In genomic region chr14:87916886-87917275, GRCh38 we compare ENCODE assay signal across 34 cellular contexts.
"Had no signal": no experiment of that assay in that cellular context is flagged by ENCODE, and none has a peak within 500 bp of the region (broad histone marks: within the 10 kb centered on the region; RNA-seq: fewer than 3 reads in every experiment).

No MANE protein-coding gene starts in this region.

- DNase-seq: activated B cell treated with CpG ODN at 0.5 μM for 24 hours; activated CD4-positive, alpha-beta memory T cell treated with anti-CD3 and anti-CD28 coated beads for 36 hours; activated CD4-positive, alpha-beta T cell treated with anti-CD3 and anti-CD28 coated beads for 4 hours; activated CD4-positive, alpha-beta T cell treated with anti-CD3 and anti-CD28 coated beads, Interleukin-2, amount 10 ng/mL, durations not matched to agents 24 days and 14 days; activated CD4-positive, alpha-beta T cell treated with anti-CD3 and anti-CD28 coated beads, Interleukin-2, amount 50 U/mL, for 1 hour; activated CD4-positive, alpha-beta T cell treated with anti-CD3 and anti-CD28 coated beads, Interleukin-2, amount 50 U/mL, for 4 hours; activated CD4-positive, CD25-positive, alpha-beta regulatory T cell treated with anti-CD3 and anti-CD28 coated beads, Interleukin-2, amount 50 U/mL, for 72 hours; activated CD8-positive, alpha-beta memory T cell treated with anti-CD3 and anti-CD28 coated beads, Interleukin-2, amount 50 U/mL, for 4 hours; activated CD8-positive, alpha-beta T cell treated with anti-CD3 and anti-CD28 coated beads for 36 hours; activated effector memory CD4-positive, alpha-beta T cell treated with anti-CD3 and anti-CD28 coated beads, Interleukin-2, amount 50 U/mL, for 16 hours; activated gamma-delta T cell treated with Interleukin-2 at 50 U/mL for 16 hours; activated naive CD4-positive, alpha-beta T cell; activated naive CD4-positive, alpha-beta T cell treated with anti-CD3 and anti-CD28 coated beads for 36 hours; activated naive CD8-positive, alpha-beta T cell treated with anti-CD3 and anti-CD28 coated beads, Interleukin-2, amount 10 ng/mL, durations not matched to agents 7 days and 5 days; activated T-cell treated with anti-CD3 and anti-CD28 coated beads for 4 hours; activated T-cell treated with anti-CD3 and anti-CD28 coated beads, Interleukin-2, amount 50 U/mL, for 1 hour; activated T-cell treated with anti-CD3 and anti-CD28 coated beads, Interleukin-2, amount 50 U/mL, for 4 hours; activated T-cell treated with anti-CD3 and anti-CD28 coated beads, Interleukin-2, amount 50 U/mL, for 72 hours; adrenal gland; amniotic stem cell; body of pancreas; brain microvascular endothelial cell; central memory CD4-positive, alpha-beta T cell; T-helper 1 cell; T-helper 2 cell; T-helper 9 cell had no signal

- H3K27ac ChIP-seq: adrenal gland, body of pancreas, brain microvascular endothelial cell, breast epithelium, VCaP had no signal

- H3K9me3 ChIP-seq: adrenal gland had no signal

- H3K4me1 Mint-ChIP-seq: activated B cell treated with CpG ODN at 0.5 μM for 24 hours; activated CD4-positive, alpha-beta T cell treated with anti-CD3 and anti-CD28 coated beads, Interleukin-2, amount 10 ng/mL, durations not matched to agents 24 days and 14 days; activated naive CD4-positive, alpha-beta T cell treated with anti-CD3 and anti-CD28 coated beads, Interleukin-2, amount 50 U/mL, for 24 hours; activated naive CD8-positive, alpha-beta T cell treated with anti-CD3 and anti-CD28 coated beads, Interleukin-2, amount 10 ng/mL, durations not matched to agents 7 days and 5 days; activated T-helper 17 cell treated with anti-CD3 and anti-CD28 coated beads, Interleukin-2, amount 50 U/mL, for 72 hours had no signal

- H3K4me1 ChIP-seq: adrenal gland, body of pancreas, breast epithelium had no signal

- H3K36me3 Mint-ChIP-seq: activated naive CD8-positive, alpha-beta T cell treated with anti-CD3 and anti-CD28 coated beads, Interleukin-2, amount 10 ng/mL, durations not matched to agents 7 days and 5 days had no signal

- H3K27ac Mint-ChIP-seq: activated B cell treated with CpG ODN at 0.5 μM for 24 hours; activated CD4-positive, alpha-beta memory T cell treated with anti-CD3 and anti-CD28 coated beads for 36 hours; activated CD4-positive, alpha-beta T cell treated with anti-CD3 and anti-CD28 coated beads, Interleukin-2, amount 10 ng/mL, durations not matched to agents 24 days and 14 days; activated CD8-positive, alpha-beta T cell treated with anti-CD3 and anti-CD28 coated beads for 36 hours; activated naive CD4-positive, alpha-beta T cell treated with anti-CD3 and anti-CD28 coated beads for 36 hours; activated naive CD4-positive, alpha-beta T cell treated with anti-CD3 and anti-CD28 coated beads, Interleukin-2, amount 50 U/mL, for 24 hours; activated naive CD8-positive, alpha-beta T cell; activated naive CD8-positive, alpha-beta T cell treated with anti-CD3 and anti-CD28 coated beads, Interleukin-2, amount 10 ng/mL, durations not matched to agents 7 days and 5 days; activated T-cell treated with anti-CD3 and anti-CD28 coated beads, Interleukin-2, amount 50 U/mL, for 72 hours; activated T-helper 1 cell treated with anti-CD3 and anti-CD28 coated beads, Interleukin-12 subunit alpha, Interleukin-12 subunit beta, Interleukin-2, Interleukin-4 antibody, amounts not matched to agents 30 ng/mL and 10 ng/mL and 1 ng/mL, durations not matched to agents 14 hours and 24 hours and 36 hours; activated T-helper 17 cell treated with anti-CD3 and anti-CD28 coated beads, Interleukin-2, amount 50 U/mL, for 72 hours; T-helper 1 cell treated with Interleukin-12 subunit alpha and Interleukin-12 subunit beta and Interleukin-4 antibody, amounts not matched to agents 30 μg/mL and 1 μg/mL, for 36 hours; T-helper 2 cell treated with Interferon-gamma antibody and Interleukin-4, amounts not matched to agents 5 μg/mL and 100 μg/mL, for 36 hours had no signal

- H3K4me3 Mint-ChIP-seq: activated B cell treated with CpG ODN at 0.5 μM for 24 hours; activated CD4-positive, alpha-beta memory T cell treated with anti-CD3 and anti-CD28 coated beads for 36 hours; activated CD4-positive, alpha-beta T cell treated with anti-CD3 and anti-CD28 coated beads, Interleukin-2, amount 10 ng/mL, durations not matched to agents 24 days and 14 days; activated CD8-positive, alpha-beta T cell treated with anti-CD3 and anti-CD28 coated beads for 36 hours; activated naive CD4-positive, alpha-beta T cell treated with anti-CD3 and anti-CD28 coated beads for 36 hours; activated naive CD4-positive, alpha-beta T cell treated with anti-CD3 and anti-CD28 coated beads, Interleukin-2, amount 50 U/mL, for 24 hours; activated naive CD8-positive, alpha-beta T cell; activated naive CD8-positive, alpha-beta T cell treated with anti-CD3 and anti-CD28 coated beads, Interleukin-2, amount 10 ng/mL, durations not matched to agents 7 days and 5 days; activated T-cell treated with anti-CD3 and anti-CD28 coated beads, Interleukin-2, amount 50 U/mL, for 4 hours; activated T-cell treated with anti-CD3 and anti-CD28 coated beads, Interleukin-2, amount 50 U/mL, for 72 hours; activated T-helper 1 cell treated with anti-CD3 and anti-CD28 coated beads, Interleukin-12 subunit alpha, Interleukin-12 subunit beta, Interleukin-2, Interleukin-4 antibody, amounts not matched to agents 30 ng/mL and 10 ng/mL and 1 ng/mL, durations not matched to agents 14 hours and 24 hours and 36 hours; activated T-helper 17 cell treated with anti-CD3 and anti-CD28 coated beads, Interleukin-2, amount 50 U/mL, for 72 hours; T-helper 1 cell treated with Interleukin-12 subunit alpha and Interleukin-12 subunit beta and Interleukin-4 antibody, amounts not matched to agents 30 μg/mL and 1 μg/mL, for 36 hours; T-helper 2 cell treated with Interferon-gamma antibody and Interleukin-4, amounts not matched to agents 5 μg/mL and 100 μg/mL, for 36 hours had no signal

- H3K36me3 ChIP-seq: adrenal gland, brain microvascular endothelial cell, breast epithelium had no signal

- ATAC-seq: activated CD8-positive, alpha-beta T cell treated with anti-CD3 and anti-CD28 coated beads for 36 hours; activated T-cell treated with anti-CD3 and anti-CD28 coated beads, Interleukin-2, amount 50 U/mL, for 4 hours; activated T-cell treated with anti-CD3 and anti-CD28 coated beads, Interleukin-2, amount 50 U/mL, for 72 hours; activated T-helper 17 cell treated with anti-CD3 and anti-CD28 coated beads, Interleukin-2, amount 50 U/mL, for 72 hours; body of pancreas had no signal

- H3K27me3 ChIP-seq: adrenal gland, body of pancreas, brain microvascular endothelial cell, breast epithelium had no signal

- H3K4me3 ChIP-seq: adrenal gland, body of pancreas, breast epithelium had no signal

- H3K27me3 Mint-ChIP-seq: activated CD4-positive, alpha-beta memory T cell treated with anti-CD3 and anti-CD28 coated beads for 36 hours had no signal

- H3K9me3 Mint-ChIP-seq: activated CD4-positive, alpha-beta T cell treated with anti-CD3 and anti-CD28 coated beads, Interleukin-2, amount 10 ng/mL, durations not matched to agents 24 days and 14 days; activated T-helper 1 cell treated with anti-CD3 and anti-CD28 coated beads, Interleukin-12 subunit alpha, Interleukin-12 subunit beta, Interleukin-2, Interleukin-4 antibody, amounts not matched to agents 30 ng/mL and 10 ng/mL and 1 ng/mL, durations not matched to agents 14 hours and 24 hours and 36 hours had no signal
